ENCODE assay signal across 3 cellular contexts in genomic region chr2:110840508-110840907, GRCh38.
TF ChIP-seq lines count a peak whose summit lies in the region.

No MANE protein-coding gene starts in this region.

TF ChIP-seq in A549, 52 proteins besides CTCF, POLR2A, EP300 and RAD21:
- TF ChIP-seq NPAS2 (CRISPR knock-in tag; IDR thresholded peaks at IDR 0.05; ENCODE audit: borderline replicate concordance) (no peak), MAFK (IDR thresholded peaks at IDR 0.05; ENCODE audit: partially characterized antibody) (peak; percentile 21), PBX3 (IDR thresholded peaks at IDR 0.05) (no peak)
TF ChIP-seq in A549: peak in this region for 1.

TF ChIP-seq in K562, 482 proteins besides CTCF, POLR2A, EP300 and RAD21:
- TF ChIP-seq ZNF766 (CRISPR knock-in tag; conservative IDR thresholded peaks at IDR 0.05) (no peak), SMAD3 (CRISPR knock-in tag; conservative IDR thresholded peaks at IDR 0.05) (no peak), ZNF124 (CRISPR knock-in tag; IDR thresholded peaks at IDR 0.05) (no peak), RBM25 (IDR thresholded peaks at IDR 0.05; ENCODE audit: low read depth, low read length, severe bottlenecking) (peak; percentile 71)
TF ChIP-seq in K562: peak in this region for 1.

TF ChIP-seq in SK-N-SH, 30 proteins besides CTCF, POLR2A, EP300 and RAD21:
- TF ChIP-seq IRF3 (IDR thresholded peaks at IDR 0.05; ENCODE audit: low read depth, low read length) (no peak), GABPA (IDR thresholded peaks at IDR 0.05; ENCODE audit: low read depth) (no peak), RXRA (IDR thresholded peaks at IDR 0.05; ENCODE audit: borderline replicate concordance, low read depth) (no peak), SMC3 (IDR thresholded peaks at IDR 0.05; ENCODE audit: low read depth, low read length) (no peak), TCF12 (IDR thresholded peaks at IDR 0.05) (no peak), TEAD4 (IDR thresholded peaks at IDR 0.05; ENCODE audit: borderline replicate concordance, insufficient read depth) (no peak), USF1 (IDR thresholded peaks at IDR 0.05; ENCODE audit: borderline replicate concordance, low read depth) (no peak), MAX (IDR thresholded peaks at IDR 0.05; ENCODE audit: low read depth) (no peak), NRF1 (IDR thresholded peaks at IDR 0.05; ENCODE audit: low read depth, low read length) (no peak), CHD2 (IDR thresholded peaks at IDR 0.05; ENCODE audit: low read length, partially characterized antibody) (no peak), EZH2phosphoT487 (IDR thresholded peaks at IDR 0.05; ENCODE audit: borderline replicate concordance, low read depth) (no peak), USF2 (IDR thresholded peaks at IDR 0.05; ENCODE audit: borderline replicate concordance, low read depth, low read length) (no peak)
